15 cellular contexts compared by ENCODE assay signal in genomic region chr14:105855246-105855892, GRCh38.
A peak's percentile ranks its signal among the peaks of the same experiment; 100 is the strongest.
DNase-seq lines count a peak whose midpoint lies in the region; ATAC-seq and TF ChIP-seq lines count a peak whose summit lies in the region.
"Had no signal": no experiment of that assay in that cellular context is flagged by ENCODE, and none has a peak within 500 bp of the region (broad histone marks: within the 10 kb centered on the region; RNA-seq: fewer than 3 reads in every experiment).

No MANE protein-coding gene starts in this region.

- H4K20me1 ChIP-seq in OCI-LY7 (ENCODE audit: insufficient read depth, low read length) = peaks cover 2% of the 10 kb centered on the region; the same call in 1 of the 2 replicates

- H3K27ac ChIP-seq in OCI-LY7 (ENCODE audit: low read depth, low read length, poor library complexity, severe bottlenecking) = peak overlapping the region; percentile 96
- H3K27ac ChIP-seq in right atrium auricular region = no peak overlapping the region
- H3K27ac ChIP-seq in tibial artery = no peak overlapping the region
- H3K27ac ChIP-seq: SJSA1 had no signal

- peaks cover 13% of the 10 kb centered on the region for H3K36me3 Mint-ChIP-seq in activated T-cell treated with anti-CD3 and anti-CD28 coated beads, Interleukin-2, amount 50 U/mL, for 24 hours (ENCODE audit: low read depth)

- no peak overlapping the region for H3K4me3 Mint-ChIP-seq in activated T-cell treated with anti-CD3 and anti-CD28 coated beads, Interleukin-2, amount 50 U/mL, for 24 hours
- H3K4me3 Mint-ChIP-seq: HFFc6, neural crest cell had no signal

- TF ChIP-seq CTCF in OCI-LY7 (conservative IDR thresholded peaks at IDR 0.05; ENCODE audit: low read length) (no peak), right atrium auricular region (IDR thresholded peaks at IDR 0.05) (no peak), tibial artery (IDR thresholded peaks at IDR 0.05) (no peak)

- CTCF ChIA-PET in OCI-LY7 (lab: Charles Lee; ENCODE audit: unreplicated experiment) = no interaction called here

- H3K4me1 ChIP-seq in OCI-LY7 (ENCODE audit: insufficient read depth, low read length, poor library complexity, severe bottlenecking) (peaks cover 48% of the 10 kb centered on the region), right atrium auricular region (no peaks in the 10 kb centered on the region), tibial artery (no peaks in the 10 kb centered on the region)
- H3K4me1 ChIP-seq: SJSA1 had no signal

- intact Hi-C loops in OCI-LY7 (cut with micrococcal nuclease; ENCODE audit: unreplicated experiment) (no loop called here), tibial artery (cut with DNase I; ENCODE audit: low total_unique reads) (no loop called here)

- H3K36me3 ChIP-seq in OCI-LY7 (ENCODE audit: insufficient read depth, low read length) (peaks cover 84% of the 10 kb centered on the region), right atrium auricular region (no peaks in the 10 kb centered on the region), tibial artery (no peaks in the 10 kb centered on the region)
- H3K36me3 ChIP-seq: SJSA1 had no signal

- H3K27me3 ChIP-seq in right atrium auricular region = no peaks in the 10 kb centered on the region
- H3K27me3 ChIP-seq in tibial artery = no peaks in the 10 kb centered on the region
- H3K27me3 ChIP-seq: SJSA1 had no signal

- no peak for ATAC-seq in HG02623 (IDR thresholded peaks at IDR 0.05; ENCODE audit: unreplicated experiment)
- no peak for ATAC-seq in GM18861 (IDR thresholded peaks at IDR 0.05; ENCODE audit: unreplicated experiment)

- H3K27me3 Mint-ChIP-seq in activated T-cell treated with anti-CD3 and anti-CD28 coated beads, Interleukin-2, amount 50 U/mL, for 24 hours = peaks cover under 1% of the 10 kb centered on the region

- H3K9me3 ChIP-seq in OCI-LY7 (ENCODE audit: low read length) = no peaks in the 10 kb centered on the region
- no peaks in the 10 kb centered on the region for H3K9me3 ChIP-seq in right atrium auricular region
- H3K9me3 ChIP-seq in tibial artery = no peaks in the 10 kb centered on the region

- peak overlapping the region; percentile 26 for H3K27ac Mint-ChIP-seq in activated T-cell treated with anti-CD3 and anti-CD28 coated beads, Interleukin-2, amount 50 U/mL, for 24 hours
- H3K27ac Mint-ChIP-seq: HFFc6 had no signal

- no peak overlapping the region for H2AFZ ChIP-seq in OCI-LY7 (ENCODE audit: low read length)

- no peak for DNase-seq in activated T-cell treated with anti-CD3 and anti-CD28 coated beads, Interleukin-2, amount 50 U/mL, for 24 hours
- DNase-seq in activated T-cell treated with anti-CD3 and anti-CD28 coated beads for 4 hours (no peak), OCI-LY7 (ENCODE audit: low spot score) (peak; percentile 66), right atrium auricular region (ENCODE audit: low spot score) (peak; percentile 55), tibial artery (peak; percentile 5 to 60), DMS53 treated with DMSO at 0.1 percent for 48 hours (lab: John Stamatoyannopoulos, UW; ENCODE audit: unreplicated experiment) (no peak)
- DNase-seq: DMS 273 treated with DMSO at 0.1 percent for 48 hours, glutamatergic neuron, HFFc6, NCI-H1417 treated with DMSO at 0.1 percent for 48 hours, NCI-H526 treated with DMSO at 0.1 percent for 48 hours had no signal

- no peaks in the 10 kb centered on the region for H3K9me3 Mint-ChIP-seq in activated T-cell treated with anti-CD3 and anti-CD28 coated beads, Interleukin-2, amount 50 U/mL, for 24 hours

- BruUV-seq in OCI-LY7 (replicated peaks; lab: Mats Ljungman, UMichigan) = TSS peak; percentile 87

- POLR2A ChIA-PET in OCI-LY7 (lab: Charles Lee) = interaction anchor here (1.2 to 2.8 kb wide), 2 partner anchors 39 to 331 kb away, joined by 3 to 22 read pairs; no protein-coding TSS in a partner anchor

- H3K4me3 ChIP-seq in OCI-LY7 (ENCODE audit: low read depth, low read length, poor library complexity, severe bottlenecking) = peak overlapping the region; percentile 85
- H3K4me3 ChIP-seq in right atrium auricular region = no peak overlapping the region
- no peak overlapping the region for H3K4me3 ChIP-seq in tibial artery
- H3K4me3 ChIP-seq: SJSA1 had no signal

- no peaks in the 10 kb centered on the region for H3K9me2 ChIP-seq in OCI-LY7 (ENCODE audit: insufficient read depth, low read length)

- peak overlapping the region; percentile 69 for H3K4me2 ChIP-seq in OCI-LY7 (ENCODE audit: low read length)

- peaks cover 22% of the 10 kb centered on the region for H3K79me2 ChIP-seq in OCI-LY7 (ENCODE audit: insufficient read depth, low read depth, low read length)

- H3K4me1 Mint-ChIP-seq in activated T-cell treated with anti-CD3 and anti-CD28 coated beads, Interleukin-2, amount 50 U/mL, for 24 hours (ENCODE audit: low read depth) = peaks cover 32% of the 10 kb centered on the region
- H3K4me1 Mint-ChIP-seq: neural crest cell had no signal

Comparison
In these comparisons a context has a peak if more than half of its experiments do, and no peak if none do; other contexts are left out.
1. DNase-seq: peak in OCI-LY7 (single experiment), right atrium auricular region (single experiment) and tibial artery (2 of 2); none in activated T-cell treated with anti-CD3 and anti-CD28 coated beads, Interleukin-2, amount 50 U/mL, for 24 hours (single experiment), activated T-cell treated with anti-CD3 and anti-CD28 coated beads for 4 hours (single experiment) and DMS53 treated with DMSO at 0.1 percent for 48 hours (single experiment).